ENCODE assay signal across 16 cellular contexts in genomic region chr11:2564008-2564530, GRCh38.
"Had no signal": no experiment of that assay in that cellular context is flagged by ENCODE, and none has a peak within 500 bp of the region (broad histone marks: within the 10 kb centered on the region; RNA-seq: fewer than 3 reads in every experiment).

No MANE protein-coding gene starts in this region.

- H3K36me3 ChIP-seq: heart right ventricle, left lung, spleen, thoracic aorta, upper lobe of left lung had no signal

- H3K9me3 Mint-ChIP-seq: activated naive CD8-positive, alpha-beta T cell treated with anti-CD3 and anti-CD28 coated beads for 36 hours; activated T-helper 1 cell treated with anti-CD3 and anti-CD28 coated beads, Interleukin-12 subunit alpha, Interleukin-12 subunit beta, Interleukin-2, Interleukin-4 antibody, amounts not matched to agents 30 ng/mL and 10 ng/mL and 1 ng/mL, durations not matched to agents 14 hours and 24 hours and 36 hours had no signal

- H3K27ac ChIP-seq: epithelial cell of prostate, heart right ventricle, left lung, spleen, thoracic aorta, upper lobe of left lung had no signal

- H3K4me3 Mint-ChIP-seq: activated CD8-positive, alpha-beta T cell treated with anti-CD3 and anti-CD28 coated beads, Interleukin-2, amount 10 ng/mL, durations not matched to agents 7 days and 5 days; activated naive CD8-positive, alpha-beta T cell treated with anti-CD3 and anti-CD28 coated beads for 36 hours; activated T-helper 1 cell treated with anti-CD3 and anti-CD28 coated beads, Interleukin-12 subunit alpha, Interleukin-12 subunit beta, Interleukin-2, Interleukin-4 antibody, amounts not matched to agents 30 ng/mL and 10 ng/mL and 1 ng/mL, durations not matched to agents 14 hours and 24 hours and 36 hours had no signal

- DNase-seq: activated CD4-positive, alpha-beta T cell treated with anti-CD3 and anti-CD28 coated beads for 1 hour; activated CD4-positive, alpha-beta T cell treated with anti-CD3 and anti-CD28 coated beads, Interleukin-2, amount 50 U/mL, for 1 hour; activated CD8-positive, alpha-beta T cell treated with anti-CD3 and anti-CD28 coated beads, Interleukin-2, amount 10 ng/mL, durations not matched to agents 7 days and 5 days; activated naive CD8-positive, alpha-beta T cell treated with anti-CD3 and anti-CD28 coated beads for 36 hours; cortex of kidney; occipital lobe; stimulated activated CD4-positive, alpha-beta T cell treated with anti-CD3 and anti-CD28 coated beads, Interleukin-4, amount 100 ng/mL, for 1 hour; stimulated activated naive CD4-positive, alpha-beta T cell; T-helper 9 cell had no signal

- ATAC-seq: activated CD8-positive, alpha-beta T cell treated with anti-CD3 and anti-CD28 coated beads, Interleukin-2, amount 10 ng/mL, durations not matched to agents 7 days and 5 days; heart right ventricle; left lung had no signal

- H3K27me3 ChIP-seq: heart right ventricle, left lung, spleen, upper lobe of left lung had no signal

- H3K27me3 Mint-ChIP-seq: activated naive CD8-positive, alpha-beta T cell treated with anti-CD3 and anti-CD28 coated beads for 36 hours had no signal

- H3K27ac Mint-ChIP-seq: activated CD8-positive, alpha-beta T cell treated with anti-CD3 and anti-CD28 coated beads, Interleukin-2, amount 10 ng/mL, durations not matched to agents 7 days and 5 days; activated naive CD8-positive, alpha-beta T cell treated with anti-CD3 and anti-CD28 coated beads for 36 hours; activated T-helper 1 cell treated with anti-CD3 and anti-CD28 coated beads, Interleukin-12 subunit alpha, Interleukin-12 subunit beta, Interleukin-2, Interleukin-4 antibody, amounts not matched to agents 30 ng/mL and 10 ng/mL and 1 ng/mL, durations not matched to agents 14 hours and 24 hours and 36 hours had no signal

- H3K9me3 ChIP-seq: heart right ventricle, left lung, spleen, thoracic aorta, upper lobe of left lung had no signal

- H3K36me3 Mint-ChIP-seq: activated naive CD8-positive, alpha-beta T cell treated with anti-CD3 and anti-CD28 coated beads for 36 hours had no signal

- H3K4me3 ChIP-seq: heart right ventricle, left lung, spleen, thoracic aorta, upper lobe of left lung had no signal
